13 cellular contexts compared by ENCODE assay signal in genomic region chr4:78560296-78560963, GRCh38. TPM values are rescaled to one million over a fixed set of nuclear protein-coding genes. Genes with fewer than 3 reads are reported as not detected.
DNase-seq lines count a peak whose midpoint lies in the region; ATAC-seq and TF ChIP-seq lines count a peak whose summit lies in the region.
"Had no signal": no experiment of that assay in that cellular context is flagged by ENCODE, and none has a peak within 500 bp of the region (broad histone marks: within the 10 kb centered on the region; RNA-seq: fewer than 3 reads in every experiment).

No MANE protein-coding gene starts in this region.

- H3K79me2 ChIP-seq in osteoblast (ENCODE audit: insufficient read depth, low read length): no peaks in the 10 kb centered on the region

- H3K4me2 ChIP-seq in osteoblast (ENCODE audit: insufficient read depth, low read length): peak overlapping the region; percentile 30
- H3K4me2 ChIP-seq: KMS-11 had no signal

- DNase-seq in Caki2 (ENCODE audit: low read depth) (peak; percentile 20), SK-MEL-5 (ENCODE audit: low read depth, low spot score) (peak; percentile 22), foreskin keratinocyte (peak; percentile 57 to 78), osteoblast (ENCODE audit: insufficient read length, low spot score, missing footprints) (no peak), mucosa of descending colon (no peak), SIG-M5 (lab: John Stamatoyannopoulos, UW) (no peak), T1000 (lab: John Stamatoyannopoulos, UW) (no peak)
- DNase-seq: CD4-positive, alpha-beta memory T cell; retina; stimulated activated naive CD4-positive, alpha-beta T cell had no signal

- peaks cover 69% of the 10 kb centered on the region for H3K4me1 ChIP-seq in foreskin keratinocyte
- H3K4me1 ChIP-seq in osteoblast (ENCODE audit: insufficient read depth, low read length): peaks cover 26% of the 10 kb centered on the region
- H3K4me1 ChIP-seq in mucosa of descending colon (ENCODE audit: low read depth): peaks cover 3% of the 10 kb centered on the region

- ATAC-seq in foreskin keratinocyte (peak; percentile 35), mucosa of descending colon (no peak), HG03095 (IDR thresholded peaks at IDR 0.05; ENCODE audit: unreplicated experiment) (no peak)

- H3K36me3 ChIP-seq in osteoblast (ENCODE audit: insufficient read depth, low read length) (no peaks in the 10 kb centered on the region), mucosa of descending colon (ENCODE audit: low read depth) (no peaks in the 10 kb centered on the region)
- H3K36me3 ChIP-seq: adrenal gland had no signal

- H3K27ac ChIP-seq in foreskin keratinocyte: peak overlapping the region; percentile 17
- H3K27ac ChIP-seq in osteoblast (ENCODE audit: low read depth, low read length): no peak overlapping the region
- H3K27ac ChIP-seq: KMS-11 had no signal

- intact Hi-C loops in mucosa of descending colon (cut with DNase I, micrococcal nuclease): no loop called here

- no peaks in the 10 kb centered on the region for H3K27me3 ChIP-seq in foreskin keratinocyte
- H3K27me3 ChIP-seq in osteoblast (ENCODE audit: insufficient read depth, low read length): no peaks in the 10 kb centered on the region
- H3K27me3 ChIP-seq: adrenal gland had no signal

- H2AFZ ChIP-seq in osteoblast (ENCODE audit: low read length): no peak overlapping the region

- H3K9me3 ChIP-seq in osteoblast (ENCODE audit: low read depth, low read length): no peaks in the 10 kb centered on the region
- H3K9me3 ChIP-seq in mucosa of descending colon: no peaks in the 10 kb centered on the region
- H3K9me3 ChIP-seq: adrenal gland had no signal

- H3K4me3 ChIP-seq in osteoblast (ENCODE audit: insufficient read depth, low read length) (no peak overlapping the region), mucosa of descending colon (no peak overlapping the region)
- H3K4me3 ChIP-seq: adrenal gland had no signal

- in situ Hi-C loops in Caki2 (cut with HindIII; ENCODE audit: low pct_unique_long_range_greater_than_20kb, low sequenced_read_pairs): no loop called here
- in situ Hi-C loops in SK-MEL-5 (cut with HindIII; ENCODE audit: low pct_unique_long_range_greater_than_20kb, low sequenced_read_pairs): no loop called here

- no peaks in the 10 kb centered on the region for H4K20me1 ChIP-seq in osteoblast (ENCODE audit: insufficient read depth, low read length)

- no peak for TF ChIP-seq CTCF in foreskin keratinocyte (conservative IDR thresholded peaks at IDR 0.05)
- TF ChIP-seq CTCF in osteoblast (IDR thresholded peaks at IDR 0.05; ENCODE audit: extremely low read depth, low read depth, low read length): no peak
- TF ChIP-seq CTCF in mucosa of descending colon (IDR thresholded peaks at IDR 0.05): no peak

RNA-seq across cellular contexts. Expression of gene ANXA3, which starts 8.9 kb away (rescaled TPM):
- 57.7 and 64.7 TPM in 2 replicates for total RNA-seq in Caki2 (2014; rRNA removed; shearing (Covaris generic); ENCODE audit: low replicate concordance)
- total RNA-seq in SK-MEL-5 (2014; rRNA removed; shearing (Covaris generic)): 16.8 and 18.8 TPM in 2 replicates
- polyA plus RNA-seq in SK-MEL-5 (2015; cell fraction: cytosol; rRNA removed): 7.8 and 12.2 TPM in 2 replicates
- 15.6 and 16.8 TPM in 2 replicates for polyA plus RNA-seq in SK-MEL-5 (2015; cell fraction: nucleus; rRNA removed)
- total RNA-seq in foreskin keratinocyte: 407 and 415 TPM in 2 replicates
- polyA plus RNA-seq in foreskin keratinocyte: 361 and 377 TPM in 2 replicates
- 2.1 and 2.9 TPM in 2 replicates for total RNA-seq in osteoblast
- total RNA-seq in mucosa of descending colon: 10 to 100 TPM; 24.4 to 46.4 (median 35.5) TPM
- total RNA-seq: CD4-positive, alpha-beta memory T cell had no signal
- polyA plus RNA-seq: CD4-positive, alpha-beta memory T cell had no signal

Comparison
In these comparisons a context has a peak if more than half of its experiments do, and no peak if none do; other contexts are left out.
1. DNase-seq: peak in Caki2 (single experiment), SK-MEL-5 (single experiment) and foreskin keratinocyte (2 of 2); none in osteoblast (single experiment), mucosa of descending colon (0 of 3), SIG-M5 (single experiment) and T1000 (single experiment).